Comparison of ENCODE assay signal across 1 cellular context in genomic region chr10:62048919-62049636, GRCh38.
A peak's percentile ranks its signal among the peaks of the same experiment; 100 is the strongest.
TF ChIP-seq lines count a peak whose summit lies in the region.

No MANE protein-coding gene starts in this region.

TF ChIP-seq in HepG2, 621 proteins besides CTCF, POLR2A, EP300 and RAD21 (continued from another document and continues in another):
- TF ChIP-seq ZBED4 (CRISPR knock-in tag; IDR thresholded peaks at IDR 0.05; ENCODE audit: borderline replicate concordance) (no peak; the same call in 1 of the 2 replicates), RERE (CRISPR knock-in tag; IDR thresholded peaks at IDR 0.05; ENCODE audit: low read depth) (peak; percentile 70; the same call in 1 of the 2 replicates), MXD4 (CRISPR knock-in tag; IDR thresholded peaks at IDR 0.05) (peak; percentile 74; the same call in 1 of the 2 replicates), ZNF543 (CRISPR knock-in tag; IDR thresholded peaks at IDR 0.05) (0 out of 2 replicates have a peak, but pooled peaks have one; percentile 63), DMAP1 (CRISPR knock-in tag; IDR thresholded peaks at IDR 0.05) (peak; percentile 77), ZBTB34 (CRISPR knock-in tag; IDR thresholded peaks at IDR 0.05) (no peak), HOXD1 (CRISPR knock-in tag; IDR thresholded peaks at IDR 0.05) (peak; percentile 79; the same call in 1 of the 2 replicates), NFKBIZ (CRISPR knock-in tag; IDR thresholded peaks at IDR 0.05) (peak; percentile 88), ZC3H4 (CRISPR knock-in tag; IDR thresholded peaks at IDR 0.05; ENCODE audit: borderline replicate concordance) (no peak), LRRFIP1 (CRISPR knock-in tag; conservative IDR thresholded peaks at IDR 0.05) (no peak), MZF1 (CRISPR knock-in tag; IDR thresholded peaks at IDR 0.05; ENCODE audit: borderline replicate concordance) (no peak), ZFP37 (CRISPR knock-in tag; IDR thresholded peaks at IDR 0.05; ENCODE audit: borderline replicate concordance) (peak; percentile 96), ZNF33B (CRISPR knock-in tag; IDR thresholded peaks at IDR 0.05) (peak; percentile 80; the same call in 1 of the 2 replicates), AGO2 (optimal IDR thresholded peaks at IDR 0.05; ENCODE audit: low read depth, low read length) (no peak), ZNF589 (CRISPR knock-in tag; conservative IDR thresholded peaks at IDR 0.05) (peak; percentile 85; the same call in 1 of the 2 replicates), TOE1 (CRISPR knock-in tag; IDR thresholded peaks at IDR 0.05) (no peak), ZKSCAN1 (IDR thresholded peaks at IDR 0.05; ENCODE audit: low read length) (no peak), ZNF510 (CRISPR knock-in tag; IDR thresholded peaks at IDR 0.05; ENCODE audit: low read depth) (peak; percentile 80; the same call in 1 of the 2 replicates), ZNF660 (CRISPR knock-in tag; IDR thresholded peaks at IDR 0.05; ENCODE audit: borderline replicate concordance, low read depth) (no peak), AGO1 (IDR thresholded peaks at IDR 0.05; ENCODE audit: low read depth, low read length, poor library complexity, severe bottlenecking) (no peak), CREB3 (CRISPR knock-in tag; IDR thresholded peaks at IDR 0.05) (peak; percentile 85), ZSCAN21 (CRISPR knock-in tag; IDR thresholded peaks at IDR 0.05; ENCODE audit: borderline replicate concordance) (peak; percentile 89; the same call in 1 of the 2 replicates), BORCS8-MEF2B (CRISPR knock-in tag; IDR thresholded peaks at IDR 0.05) (peak; percentile 96), KLF16 (CRISPR knock-in tag; IDR thresholded peaks at IDR 0.05) (peak in 1 of 2 experiments; percentile 91; a peak in 1 of 4 replicates), TCF7L2 (IDR thresholded peaks at IDR 0.05; ENCODE audit: low read depth, low read length) (no peak), ZNF230 (CRISPR knock-in tag; IDR thresholded peaks at IDR 0.05) (peak; percentile 83; the same call in 1 of the 2 replicates), PRDM15 (CRISPR knock-in tag; IDR thresholded peaks at IDR 0.05) (peak; percentile 45; the same call in 1 of the 2 replicates), ZNF468 (CRISPR knock-in tag; IDR thresholded peaks at IDR 0.05) (no peak), PATZ1 (CRISPR knock-in tag; IDR thresholded peaks at IDR 0.05) (peak; percentile 89), FUBP1 (CRISPR knock-in tag; IDR thresholded peaks at IDR 0.05; ENCODE audit: borderline replicate concordance) (no peak), HCFC1 (IDR thresholded peaks at IDR 0.05; ENCODE audit: low read depth, low read length) (no peak), ZNF34 (CRISPR knock-in tag; IDR thresholded peaks at IDR 0.05; ENCODE audit: borderline replicate concordance) (no peak), MAZ (IDR thresholded peaks at IDR 0.05; ENCODE audit: borderline replicate concordance, low read depth, low read length) (0 out of 2 replicates have a peak, but pooled peaks have one; percentile 63), MAZ (CRISPR knock-in tag; IDR thresholded peaks at IDR 0.05; ENCODE audit: low read depth) (peak; percentile 89), ZNF451 (CRISPR knock-in tag; IDR thresholded peaks at IDR 0.05) (peak; percentile 77; the same call in 1 of the 2 replicates)
